ENCODE assay signal across 8 cellular contexts in genomic region chr11:27505781-27506180, GRCh38. TPM values are rescaled to one million over a fixed set of nuclear protein-coding genes. Genes with fewer than 3 reads are reported as not detected.
A peak's percentile ranks its signal among the peaks of the same experiment; 100 is the strongest.
DNase-seq lines count a peak whose midpoint lies in the region; ATAC-seq, FAIRE-seq and TF ChIP-seq lines count a peak whose summit lies in the region.

No MANE protein-coding gene starts in this region.

- no peak overlapping the region for H2BK12ac ChIP-seq in neuronal stem cell (ENCODE audit: low read length)

- no peak overlapping the region for H2BK120ac ChIP-seq in neuronal stem cell (ENCODE audit: low read depth, low read length)

- H2AFZ ChIP-seq in MM.1S (ENCODE audit: low read length) (peak overlapping the region; percentile 91), neuronal stem cell (ENCODE audit: low read length) (peak overlapping the region; percentile 97)

- H2BK15ac ChIP-seq in neuronal stem cell (ENCODE audit: low read length) = no peak overlapping the region

- TF ChIP-seq CTCF in A673 (conservative IDR thresholded peaks at IDR 0.05; ENCODE audit: low read depth, low read length) = no peak
- TF ChIP-seq CTCF in MM.1S (IDR thresholded peaks at IDR 0.05; ENCODE audit: low read length) = no peak

- H3K36me3 ChIP-seq in A673 (ENCODE audit: insufficient read depth, low read length, poor library complexity, severe bottlenecking) (peaks cover 23% of the 10 kb centered on the region), MM.1S (replicated peaks; ENCODE audit: insufficient read depth, low read length) (no peaks in the 10 kb centered on the region; the same call in 1 of the 2 replicates), neuronal stem cell (replicated peaks in 1 of 2; ENCODE audit: control insufficient read depth in 2 of 2, insufficient read depth in 2 of 2, low read length in 2 of 2) (peaks cover 2 to 34% of the 10 kb centered on the region in 2 donors)
- H3K36me3 ChIP-seq in effector memory CD4-positive, alpha-beta T cell (ENCODE audit: control insufficient read depth, insufficient read depth, low read length) = peaks cover 13% of the 10 kb centered on the region

- H3K4me1 ChIP-seq in A673 (ENCODE audit: insufficient read depth, low read length, poor library complexity, severe bottlenecking) (peaks cover 20% of the 10 kb centered on the region), MM.1S (ENCODE audit: low read length) (peaks cover 9% of the 10 kb centered on the region; the same call in 1 of the 2 replicates), neuronal stem cell (ENCODE audit: control insufficient read depth in 2 of 2, insufficient read depth in 1 of 2, low read depth in 1 of 2, low read length in 2 of 2) (peaks cover 4% of the 10 kb centered on the region in 2 donors)
- H3K4me1 ChIP-seq in effector memory CD4-positive, alpha-beta T cell (ENCODE audit: control insufficient read depth, insufficient read depth, low read length, poor library complexity, severe bottlenecking) = peaks cover 4% of the 10 kb centered on the region

- BruUV-seq in A673 (replicated peaks; lab: Mats Ljungman, UMichigan) = no TSS peak

- H2AK5ac ChIP-seq in neuronal stem cell (ENCODE audit: low read depth, low read length) = no peak overlapping the region

- peaks cover 52% of the 10 kb centered on the region for H3K79me2 ChIP-seq in MM.1S (ENCODE audit: low read length)

- H3K14ac ChIP-seq in neuronal stem cell (ENCODE audit: low read length) = no peak overlapping the region

- intact Hi-C loops in A673 (cut with micrococcal nuclease; ENCODE audit: unreplicated experiment) = loop anchor here (5.0 to 10.0 kb wide), 2 partner anchors 599 to 1827 kb away; partner anchors contain the start of genes KIF18A and METTL15

- FAIRE-seq in H54 (lab: Jason Lieb, UNC) = no peak

- H3K9me2 ChIP-seq in MM.1S (replicated peaks; ENCODE audit: insufficient read depth, low read length) = no peaks in the 10 kb centered on the region

- H2BK5ac ChIP-seq in neuronal stem cell (ENCODE audit: low read length) = no peak overlapping the region

- H3K4me3 ChIP-seq in A673 (ENCODE audit: low read depth, low read length, poor library complexity, severe bottlenecking) (peak overlapping the region; percentile 65), MM.1S (ENCODE audit: low read length) (peak overlapping the region; percentile 95), neuronal stem cell (ENCODE audit: low read length in 2 of 2) (peak overlapping the region; percentile 74 to 91)
- H3K4me3 ChIP-seq in effector memory CD4-positive, alpha-beta T cell (ENCODE audit: insufficient read depth, low read depth, low read length, poor library complexity, severe bottlenecking) = peak overlapping the region; percentile 75

- POLR2A ChIA-PET in A673 (lab: Charles Lee; ENCODE audit: low non-redundant PET) = no interaction called here

- H3K18ac ChIP-seq in neuronal stem cell (ENCODE audit: low read length) = no peak overlapping the region

- ATAC-seq in GM19452 (IDR thresholded peaks at IDR 0.05; ENCODE audit: unreplicated experiment) = peak; percentile 2

- H3K27me3 ChIP-seq in A673 (replicated peaks; ENCODE audit: insufficient read depth, low read depth, low read length, poor library complexity) (no peaks in the 10 kb centered on the region), MM.1S (replicated peaks; ENCODE audit: insufficient read depth, low read length) (no peaks in the 10 kb centered on the region), neuronal stem cell (ENCODE audit: control insufficient read depth in 3 of 3, insufficient read depth in 3 of 3, low read depth in 1 of 3, low read length in 3 of 3) (no peaks in the 10 kb centered on the region)
- no peaks in the 10 kb centered on the region for H3K27me3 ChIP-seq in effector memory CD4-positive, alpha-beta T cell (replicated peaks; ENCODE audit: control insufficient read depth, insufficient read depth, low read length, poor library complexity, severe bottlenecking)

- H3K27ac ChIP-seq in A673 (ENCODE audit: low read depth, low read length, poor library complexity, severe bottlenecking) = peak overlapping the region; percentile 91
- peak overlapping the region; percentile 87 for H3K27ac ChIP-seq in MM.1S (ENCODE audit: low read length)
- H3K27ac ChIP-seq in effector memory CD4-positive, alpha-beta T cell (ENCODE audit: insufficient read depth, low read length, poor library complexity, severe bottlenecking) = peak overlapping the region; percentile 86
- H3K27ac ChIP-seq in neuronal stem cell (replicated peaks; ENCODE audit: low read length) = no peak overlapping the region

- H4K8ac ChIP-seq in neuronal stem cell (ENCODE audit: low read depth, low read length) = no peak overlapping the region

- DNase-seq in A673 (ENCODE audit: low spot score) = no peak
- peak; percentile 26 for DNase-seq in MM.1S
- DNase-seq in effector memory CD4-positive, alpha-beta T cell = no peak
- DNase-seq in neuronal stem cell (ENCODE audit: low spot score) = no peak
- no peak for DNase-seq in EL
- no peak for DNase-seq in H54 (ENCODE audit: insufficient read length, low spot score)
- DNase-seq in cortex of kidney (lab: John Stamatoyannopoulos, UW) = no peak

- TF ChIP-seq POLR2A in H54 (IDR thresholded peaks at IDR 0.05; ENCODE audit: low read depth, low read length) = no peak

- CTCF ChIA-PET in A673 (lab: Charles Lee) = no interaction called here

- no peak overlapping the region for H4K91ac ChIP-seq in neuronal stem cell (ENCODE audit: low read depth, low read length, poor library complexity)

- peaks cover 11% of the 10 kb centered on the region for H3K79me1 ChIP-seq in neuronal stem cell (ENCODE audit: low read depth, low read length)

- H3K9ac ChIP-seq in MM.1S (ENCODE audit: low read length) = peak overlapping the region; percentile 90
- no peak overlapping the region for H3K9ac ChIP-seq in neuronal stem cell (ENCODE audit: low read depth, low read length, poor library complexity)

- no CpG with 5 or more reads among the region's 5 CpGs for WGBS in neuronal stem cell (ENCODE audit: extremely low coverage in 2 of 2, insufficient read length in 2 of 2, insufficient replicate concordance in 1 of 2), 2 donors

- H4K20me1 ChIP-seq in MM.1S (ENCODE audit: insufficient read depth, low read length) = no peaks in the 10 kb centered on the region

- 0 out of 2 replicates have a peak, but pooled peaks cover 10% of the 10 kb centered on the region for H3F3A ChIP-seq in MM.1S (ENCODE audit: insufficient read depth, low read length)

- no peak overlapping the region for H3K23ac ChIP-seq in neuronal stem cell (ENCODE audit: low read depth, low read length, poor library complexity)

- no peak overlapping the region for H3K4ac ChIP-seq in neuronal stem cell (ENCODE audit: low read length)

- no peaks in the 10 kb centered on the region for H3K9me3 ChIP-seq in A673 (ENCODE audit: low read depth, low read length, poor library complexity, severe bottlenecking)
- H3K9me3 ChIP-seq in MM.1S (replicated peaks; ENCODE audit: insufficient read depth, low read length) = no peaks in the 10 kb centered on the region
- no peaks in the 10 kb centered on the region for H3K9me3 ChIP-seq in effector memory CD4-positive, alpha-beta T cell (ENCODE audit: control insufficient read depth, low read length)
- no peaks in the 10 kb centered on the region for H3K9me3 ChIP-seq in neuronal stem cell (replicated peaks in 1 of 2; ENCODE audit: control insufficient read depth in 2 of 2, insufficient read depth in 1 of 2, low read depth in 1 of 2, low read length in 2 of 2)

- H3K4me2 ChIP-seq in MM.1S (ENCODE audit: low read depth, low read length) (peak overlapping the region; percentile 90), neuronal stem cell (ENCODE audit: insufficient read depth, low read length, poor library complexity, severe bottlenecking) (peak overlapping the region; percentile 82)

RNA-seq across cellular contexts. Expression of gene LIN7C, which starts 0.8 kb away (rescaled TPM):
- 114 and 131 TPM in 2 replicates for total RNA-seq in A673 (2021)
- polyA plus RNA-seq in neuronal stem cell (2013, experiment 1 of 2) = 25.5 TPM
- 27.7 TPM for polyA plus RNA-seq in neuronal stem cell (2013, experiment 2 of 2)

RNA-seq across cellular contexts. Expression of gene LGR4, which starts 33.2 kb away (rescaled TPM):
- 24.7 and 27.9 TPM in 2 replicates for total RNA-seq in A673 (2021)
- 70.4 TPM for polyA plus RNA-seq in neuronal stem cell (2013, experiment 1 of 2)
- 71.8 TPM for polyA plus RNA-seq in neuronal stem cell (2013, experiment 2 of 2)
